ENCODE assay signal across 8 cellular contexts in genomic region chr17:74430706-74431567, GRCh38. TPM values are rescaled to one million over a fixed set of nuclear protein-coding genes. Genes with fewer than 3 reads are reported as not detected.
A peak's percentile ranks its signal among the peaks of the same experiment; 100 is the strongest.
DNase-seq lines count a peak whose midpoint lies in the region; ATAC-seq, FAIRE-seq and TF ChIP-seq lines count a peak whose summit lies in the region.

No MANE protein-coding gene starts in this region.

- H3K27me3 Mint-ChIP-seq in activated T-cell treated with anti-CD3 and anti-CD28 coated beads, Interleukin-2, amount 50 U/mL, for 24 hours: peaks cover 70% of the 10 kb centered on the region
- H3K27me3 Mint-ChIP-seq in dendritic cell treated with granulocyte-macrophage colony-stimulating factor and Interleukin-4, amounts not matched to agents 40 ng/mL and 50 ng/mL, for 4 days: peaks cover 84% of the 10 kb centered on the region

- no TSS peak for BruUV-seq in HepG2 (replicated peaks; lab: Mats Ljungman, UMichigan)

- DNase-seq in activated T-cell treated with anti-CD3 and anti-CD28 coated beads, Interleukin-2, amount 50 U/mL, for 24 hours: peak; percentile 40
- DNase-seq in activated T-cell treated with anti-CD3 and anti-CD28 coated beads for 4 hours (no peak), NCI-H748 treated with DMSO at 0.1 percent for 48 hours (lab: John Stamatoyannopoulos, UW) (peak; percentile 69), HepG2 (ENCODE audit: low spot score) (peak; percentile 95), GM19240 (ENCODE audit: insufficient read length, low spot score) (no peak)

- no peaks in the 10 kb centered on the region for H3K9me3 ChIP-seq in HepG2 (ENCODE audit: low read length)
- H3K9me3 ChIP-seq in subcutaneous abdominal adipose tissue (ENCODE audit: control insufficient read depth in 5 of 5, low read length in 5 of 5): no peaks in the 10 kb centered on the region

- H3K36me3 ChIP-seq in HepG2 (replicated peaks in 1 of 2; ENCODE audit: control insufficient read depth in 1 of 2, insufficient read depth in 2 of 2, low read length in 2 of 2) (no peaks in the 10 kb centered on the region; a peak in 1 of 5 replicates), subcutaneous abdominal adipose tissue (ENCODE audit: control insufficient read depth in 5 of 5, insufficient read depth in 5 of 5, low read length in 5 of 5) (no peaks in the 10 kb centered on the region)

- H3K27ac ChIP-seq in HepG2 (ENCODE audit: extremely low read length, insufficient read depth, low read length) (peak overlapping the region; percentile 98), subcutaneous abdominal adipose tissue (ENCODE audit: low read depth, low read length) (peak overlapping the region; percentile 80)

- peak; percentile 38 for ATAC-seq in HG03175 (IDR thresholded peaks at IDR 0.05; ENCODE audit: unreplicated experiment)
- peak; percentile 58 for ATAC-seq in HepG2

- 2% methylated on average over 40 of the region's 67 CpGs for WGBS in HepG2 (ENCODE audit: low lambda C conversion rate)

- H3K4me3 ChIP-seq in HepG2 (replicated peaks in 1 of 3; ENCODE audit: insufficient read depth in 1 of 3, low read depth in 2 of 3, low read length in 3 of 3): peak overlapping the region; percentile 82 to 94 (median 89)
- H3K4me3 ChIP-seq in subcutaneous abdominal adipose tissue (ENCODE audit: low read depth in 1 of 5, low read length in 5 of 5): peak overlapping the region; percentile 69 to 89 (median 75)

- H3K27me3 ChIP-seq in HepG2 (ENCODE audit: control insufficient read depth in 1 of 2, insufficient read depth in 2 of 2, low read length in 2 of 2): no peaks in the 10 kb centered on the region; a peak in 1 of 5 replicates
- H3K27me3 ChIP-seq in subcutaneous abdominal adipose tissue (ENCODE audit: control insufficient read depth in 5 of 5, insufficient read depth in 4 of 5, low read length in 5 of 5): peaks cover 0 to 15% (median 5%) of the 10 kb centered on the region in 5 donors

- TF ChIP-seq RAD21 in HepG2 (CRISPR knock-in tag; IDR thresholded peaks at IDR 0.05): peak; percentile 37

- TF ChIP-seq POLR2A in HepG2 (IDR thresholded peaks at IDR 0.05; ENCODE audit: insufficient read depth in 1 of 2, low read depth in 2 of 2, low read length in 2 of 2): peak in 1 of 2 experiments; percentile 61; a peak in 3 of 4 replicates

- in situ Hi-C loops in HepG2 (cut with HindIII; ENCODE audit: extremely low pct_ligation_motif_present, low pct_unique_long_range_greater_than_20kb): loop anchor here (10.0 to 25.0 kb wide), 3 partner anchors 324 to 1144 kb away; no protein-coding TSS in a partner anchor

- peaks cover 17% of the 10 kb centered on the region for H3K4me1 Mint-ChIP-seq in activated T-cell treated with anti-CD3 and anti-CD28 coated beads, Interleukin-2, amount 50 U/mL, for 24 hours (ENCODE audit: low read depth)
- peaks cover 33% of the 10 kb centered on the region for H3K4me1 Mint-ChIP-seq in dendritic cell treated with granulocyte-macrophage colony-stimulating factor and Interleukin-4, amounts not matched to agents 40 ng/mL and 50 ng/mL, for 4 days (ENCODE audit: low read depth)

- POLR2A ChIA-PET in HepG2 (lab: Yijun Ruan, JAX): interaction anchor here (1.0 to 5.6 kb wide), 18 partner anchors 8 to 633 kb away, joined by 3 to 159 read pairs (median 10); partner anchors contain the start of genes FDXR and RAB37

- no peak for FAIRE-seq in HepG2 (lab: Jason Lieb, UNC)

- H3K9me3 Mint-ChIP-seq in activated T-cell treated with anti-CD3 and anti-CD28 coated beads, Interleukin-2, amount 50 U/mL, for 24 hours: no peaks in the 10 kb centered on the region
- no peaks in the 10 kb centered on the region for H3K9me3 Mint-ChIP-seq in dendritic cell treated with granulocyte-macrophage colony-stimulating factor and Interleukin-4, amounts not matched to agents 40 ng/mL and 50 ng/mL, for 4 days

- peak overlapping the region; percentile 100 for H3K4me2 ChIP-seq in HepG2 (ENCODE audit: low read depth, low read length)

- CTCF ChIA-PET in HepG2 (lab: Yijun Ruan, JAX; ENCODE audit: low intra/inter-chr PET ratio, low total read pairs): no interaction called here

- TF ChIP-seq EP300 in HepG2 (IDR thresholded peaks at IDR 0.05; ENCODE audit: low read depth in 2 of 2, low read length in 2 of 2) (peak in 1 of 2 experiments; percentile 55; a peak in 2 of 4 replicates), HepG2 (CRISPR knock-in tag; IDR thresholded peaks at IDR 0.05; ENCODE audit: borderline replicate concordance) (peak; percentile 77)

- H3K4me1 ChIP-seq in HepG2 (ENCODE audit: insufficient read depth, low read length) (peaks cover 69% of the 10 kb centered on the region), subcutaneous abdominal adipose tissue (ENCODE audit: control insufficient read depth in 5 of 5, insufficient read depth in 5 of 5, low read length in 5 of 5) (peaks cover 0 to 53% (median 42%) of the 10 kb centered on the region in 5 donors)

- H3K27ac Mint-ChIP-seq in activated T-cell treated with anti-CD3 and anti-CD28 coated beads, Interleukin-2, amount 50 U/mL, for 24 hours: no peak overlapping the region
- H3K27ac Mint-ChIP-seq in dendritic cell treated with granulocyte-macrophage colony-stimulating factor and Interleukin-4, amounts not matched to agents 40 ng/mL and 50 ng/mL, for 4 days: peak overlapping the region; percentile 55

- H3K9ac ChIP-seq in HepG2 (ENCODE audit: insufficient read depth, low read depth, low read length) (peak overlapping the region; percentile 99), subcutaneous abdominal adipose tissue (ENCODE audit: low read length in 5 of 5) (peak overlapping the region; percentile 38 to 78 (median 62))

- peak overlapping the region; percentile 69 for H3K4me3 Mint-ChIP-seq in activated T-cell treated with anti-CD3 and anti-CD28 coated beads, Interleukin-2, amount 50 U/mL, for 24 hours
- peak overlapping the region; percentile 75 for H3K4me3 Mint-ChIP-seq in dendritic cell treated with granulocyte-macrophage colony-stimulating factor and Interleukin-4, amounts not matched to agents 40 ng/mL and 50 ng/mL, for 4 days

- no peak overlapping the region for H2AFZ ChIP-seq in HepG2 (ENCODE audit: low read length)

- TF ChIP-seq CTCF in HepG2 (CRISPR knock-in tag; IDR thresholded peaks at IDR 0.05): peak; percentile 45

- intact Hi-C loops in dendritic cell treated with granulocyte-macrophage colony-stimulating factor and Interleukin-4, amounts not matched to agents 40 ng/mL and 50 ng/mL, for 4 days (cut with micrococcal nuclease): no loop called here
- intact Hi-C loops in HepG2 (cut with micrococcal nuclease; ENCODE audit: unreplicated experiment): loop anchor here (1.0 kb wide), 1 partner anchor 14 kb away; no protein-coding TSS in a partner anchor

- no peaks in the 10 kb centered on the region for H3K36me3 Mint-ChIP-seq in activated T-cell treated with anti-CD3 and anti-CD28 coated beads, Interleukin-2, amount 50 U/mL, for 24 hours (ENCODE audit: low read depth)
- no peaks in the 10 kb centered on the region for H3K36me3 Mint-ChIP-seq in dendritic cell treated with granulocyte-macrophage colony-stimulating factor and Interleukin-4, amounts not matched to agents 40 ng/mL and 50 ng/mL, for 4 days (ENCODE audit: low read depth)

- H3K79me2 ChIP-seq in HepG2 (ENCODE audit: insufficient read depth, low read length): peaks cover 48% of the 10 kb centered on the region

- peaks cover 24% of the 10 kb centered on the region for H4K20me1 ChIP-seq in HepG2 (ENCODE audit: insufficient read depth, low read length)

RNA-seq across cellular contexts. Expression of gene GPRC5C, which starts 1.0 kb away (rescaled TPM):
- 44.8 and 85.6 TPM in 2 replicates for total RNA-seq in HepG2 (2016; rRNA removed; fragmentation: Illumina TruSeq; extraction: Trizol)
- 30.8 and 32.3 TPM in 2 replicates for total RNA-seq in HepG2 (2016; cell fraction: cytosol; rRNA removed; fragmentation: Illumina TruSeq; extraction: Trizol; ENCODE audit: low read depth)
- total RNA-seq in HepG2 (2016; cell fraction: insoluble cytoplasmic fraction; rRNA removed; fragmentation: Illumina TruSeq; extraction: Trizol): 41.2 and 86.3 TPM in 2 replicates
- 50.5 and 55.5 TPM in 2 replicates for total RNA-seq in HepG2 (2016; cell fraction: membrane; rRNA removed; fragmentation: Illumina TruSeq; extraction: Trizol)
- total RNA-seq in HepG2 (2016; cell fraction: nucleus; rRNA removed; fragmentation: Illumina TruSeq; extraction: Trizol): 73.7 and 80.6 TPM in 2 replicates
- 300 and 407 TPM in 2 replicates for polyA plus RNA-seq in HepG2 (2011; rRNA removed)
- 276 and 424 TPM in 2 replicates for polyA plus RNA-seq in HepG2 (2011; cell fraction: cytosol; rRNA removed)
- polyA plus RNA-seq in HepG2 (2011; cell fraction: nucleus; rRNA removed): 354 and 357 TPM in 2 replicates
- 111 and 131 TPM in 2 replicates for polyA plus RNA-seq in HepG2 (2012)
- polyA plus RNA-seq in HepG2 (2016; cell fraction: cytosol; fragmentation: Illumina TruSeq; extraction: Trizol; ENCODE audit: low read depth): 29.5 and 34.4 TPM in 2 replicates
- polyA plus RNA-seq in HepG2 (2016; cell fraction: insoluble cytoplasmic fraction; fragmentation: Illumina TruSeq; extraction: Trizol; ENCODE audit: low read depth): 42.9 and 43.8 TPM in 2 replicates
- 36.0 and 48.1 TPM in 2 replicates for polyA plus RNA-seq in HepG2 (2016; cell fraction: membrane; fragmentation: Illumina TruSeq; extraction: Trizol; ENCODE audit: low read depth)
- 131 and 142 TPM in 2 replicates for polyA plus RNA-seq in HepG2 (2016; cell fraction: nucleus; fragmentation: Illumina TruSeq; extraction: Trizol; ENCODE audit: insufficient read depth, low read depth)
- polyA minus RNA-seq in HepG2 (2011; rRNA and poly(A)+ RNA removed; ENCODE audit: low replicate concordance): 39.8 and 712 TPM in 2 replicates
- polyA minus RNA-seq in HepG2 (2011; cell fraction: cytosol; rRNA and poly(A)+ RNA removed): 209 and 211 TPM in 2 replicates
- 108 and 116 TPM in 2 replicates for polyA minus RNA-seq in HepG2 (2011; cell fraction: nucleus; rRNA and poly(A)+ RNA removed)

RNA-seq across cellular contexts. Expression of gene CD300A, which starts 35.5 kb away (rescaled TPM):
- total RNA-seq in HepG2 (2016; rRNA removed; fragmentation: Illumina TruSeq; extraction: Trizol): not detected in 2 replicates
- total RNA-seq in HepG2 (2016; cell fraction: cytosol; rRNA removed; fragmentation: Illumina TruSeq; extraction: Trizol; ENCODE audit: low read depth): not detected in 2 replicates
- total RNA-seq in HepG2 (2016; cell fraction: insoluble cytoplasmic fraction; rRNA removed; fragmentation: Illumina TruSeq; extraction: Trizol): not detected in 2 replicates
- not detected in 2 replicates for total RNA-seq in HepG2 (2016; cell fraction: membrane; rRNA removed; fragmentation: Illumina TruSeq; extraction: Trizol)
- not detected in 2 replicates for total RNA-seq in HepG2 (2016; cell fraction: nucleus; rRNA removed; fragmentation: Illumina TruSeq; extraction: Trizol)
- polyA plus RNA-seq in HepG2 (2011; rRNA removed): 0.39 TPM in 1 of 2 replicates, not detected in the other
- 0.09 and 0.14 TPM in 2 replicates for polyA plus RNA-seq in HepG2 (2011; cell fraction: cytosol; rRNA removed)
- polyA plus RNA-seq in HepG2 (2011; cell fraction: nucleus; rRNA removed): 0.14 and 0.23 TPM in 2 replicates
- polyA plus RNA-seq in HepG2 (2012): 0.11 and 0.19 TPM in 2 replicates
- not detected in 2 replicates for polyA plus RNA-seq in HepG2 (2016; cell fraction: cytosol; fragmentation: Illumina TruSeq; extraction: Trizol; ENCODE audit: low read depth)
- polyA plus RNA-seq in HepG2 (2016; cell fraction: insoluble cytoplasmic fraction; fragmentation: Illumina TruSeq; extraction: Trizol; ENCODE audit: low read depth): not detected in 2 replicates
- not detected in 2 replicates for polyA plus RNA-seq in HepG2 (2016; cell fraction: membrane; fragmentation: Illumina TruSeq; extraction: Trizol; ENCODE audit: low read depth)
- not detected in 2 replicates for polyA plus RNA-seq in HepG2 (2016; cell fraction: nucleus; fragmentation: Illumina TruSeq; extraction: Trizol; ENCODE audit: insufficient read depth, low read depth)
- not detected in 2 replicates for polyA minus RNA-seq in HepG2 (2011; rRNA and poly(A)+ RNA removed; ENCODE audit: low replicate concordance)
- not detected in 2 replicates for polyA minus RNA-seq in HepG2 (2011; cell fraction: cytosol; rRNA and poly(A)+ RNA removed)
- polyA minus RNA-seq in HepG2 (2011; cell fraction: nucleus; rRNA and poly(A)+ RNA removed): not detected in 2 replicates

Comparison
In these comparisons a context has a peak if more than half of its experiments do, and no peak if none do; other contexts are left out.
1. DNase-seq: peak in activated T-cell treated with anti-CD3 and anti-CD28 coated beads, Interleukin-2, amount 50 U/mL, for 24 hours (single experiment), NCI-H748 treated with DMSO at 0.1 percent for 48 hours (single experiment) and HepG2 (single experiment); none in activated T-cell treated with anti-CD3 and anti-CD28 coated beads for 4 hours (single experiment) and GM19240 (single experiment).